15 cellular contexts compared by ENCODE assay signal in genomic region chr7:141699860-141700259, GRCh38. TPM values are rescaled to one million over a fixed set of nuclear protein-coding genes. Genes with fewer than 3 reads are reported as not detected.
DNase-seq lines count a peak whose midpoint lies in the region; ATAC-seq and TF ChIP-seq lines count a peak whose summit lies in the region.
"Had no signal": no experiment of that assay in that cellular context is flagged by ENCODE, and none has a peak within 500 bp of the region (broad histone marks: within the 10 kb centered on the region; RNA-seq: fewer than 3 reads in every experiment).

No MANE protein-coding gene starts in this region.

- H3K4me3 ChIP-seq in psoas muscle: no peak overlapping the region
- H3K4me3 ChIP-seq: MG63 had no signal

- H3K36me3 Mint-ChIP-seq in activated CD4-positive, alpha-beta T cell treated with anti-CD3 and anti-CD28 coated beads, Interleukin-2, amount 10 ng/mL, durations not matched to agents 7 days and 5 days (ENCODE audit: low read depth): peaks cover 1% of the 10 kb centered on the region
- H3K36me3 Mint-ChIP-seq in T-helper 17 cell (ENCODE audit: low read depth): peaks cover 2% of the 10 kb centered on the region
- peaks cover 27% of the 10 kb centered on the region for H3K36me3 Mint-ChIP-seq in dendritic cell treated with granulocyte-macrophage colony-stimulating factor and Interleukin-4, amounts not matched to agents 40 ng/mL and 50 ng/mL, for 4 days (ENCODE audit: low read depth)

- peaks cover 7% of the 10 kb centered on the region for H3K27me3 Mint-ChIP-seq in activated CD4-positive, alpha-beta T cell treated with anti-CD3 and anti-CD28 coated beads, Interleukin-2, amount 10 ng/mL, durations not matched to agents 7 days and 5 days
- no peaks in the 10 kb centered on the region for H3K27me3 Mint-ChIP-seq in T-helper 17 cell
- peaks cover 14% of the 10 kb centered on the region for H3K27me3 Mint-ChIP-seq in dendritic cell treated with granulocyte-macrophage colony-stimulating factor and Interleukin-4, amounts not matched to agents 40 ng/mL and 50 ng/mL, for 4 days

- H3K9me3 ChIP-seq in T-helper 17 cell (ENCODE audit: control insufficient read depth, low read length, poor library complexity, severe bottlenecking): no peaks in the 10 kb centered on the region
- no peaks in the 10 kb centered on the region for H3K9me3 ChIP-seq in psoas muscle
- H3K9me3 ChIP-seq: MG63, transverse colon had no signal

- H3K36me3 ChIP-seq in psoas muscle (ENCODE audit: insufficient read depth in 1 of 2, low read depth in 1 of 2): no peaks in the 10 kb centered on the region
- H3K36me3 ChIP-seq: MG63, transverse colon had no signal

- H3K27ac Mint-ChIP-seq in activated CD4-positive, alpha-beta T cell treated with anti-CD3 and anti-CD28 coated beads, Interleukin-2, amount 10 ng/mL, durations not matched to agents 7 days and 5 days: peak overlapping the region; percentile 83
- H3K27ac Mint-ChIP-seq in T-helper 17 cell: peak overlapping the region; percentile 97
- no peak overlapping the region for H3K27ac Mint-ChIP-seq in dendritic cell treated with granulocyte-macrophage colony-stimulating factor and Interleukin-4, amounts not matched to agents 40 ng/mL and 50 ng/mL, for 4 days

- H3K27me3 ChIP-seq in psoas muscle (ENCODE audit: insufficient read depth in 3 of 3, low read length in 2 of 3): no peaks in the 10 kb centered on the region
- H3K27me3 ChIP-seq: MG63, transverse colon had no signal

- H3K4me1 ChIP-seq in psoas muscle: peaks cover 11% of the 10 kb centered on the region

- no peak for DNase-seq in activated CD4-positive, alpha-beta T cell treated with anti-CD3 and anti-CD28 coated beads, Interleukin-2, amount 10 ng/mL, durations not matched to agents 7 days and 5 days
- no peak for DNase-seq in activated CD4-positive, alpha-beta T cell treated with anti-CD3 and anti-CD28 coated beads, Interleukin-2, amount 50 U/mL, for 48 hours
- DNase-seq in T-helper 17 cell: no peak
- no peak for DNase-seq in psoas muscle
- no peak for DNase-seq in anterior cingulate cortex (lab: John Stamatoyannopoulos, UW)
- no peak for DNase-seq in epidermal melanocyte (ENCODE audit: insufficient read length, low spot score)
- DNase-seq: MG63; NCI-H2081 treated with DMSO at 0.1 percent for 48 hours; NCI-H82; stimulated activated CD4-positive, alpha-beta T cell treated with anti-CD3 and anti-CD28 coated beads, Interleukin-12 subunit alpha, Interleukin-12 subunit beta, amount 100 ng/mL, for 4 hours; transverse colon had no signal

- WGBS in psoas muscle, 3 donors: 76 to 84% (median 80%) methylated on average over 3 of the region's 3 CpGs

- no peak for TF ChIP-seq CTCF in psoas muscle (IDR thresholded peaks at IDR 0.05)

- intact Hi-C loops in dendritic cell treated with granulocyte-macrophage colony-stimulating factor and Interleukin-4, amounts not matched to agents 40 ng/mL and 50 ng/mL, for 4 days (cut with micrococcal nuclease): loop anchor here (5.0 kb wide), 1 partner anchor 37 kb away; the partner anchor contains the start of gene SSBP1
- intact Hi-C loops in psoas muscle (cut with DNase I): no loop called here

- no peaks in the 10 kb centered on the region for H3K9me3 Mint-ChIP-seq in activated CD4-positive, alpha-beta T cell treated with anti-CD3 and anti-CD28 coated beads, Interleukin-2, amount 10 ng/mL, durations not matched to agents 7 days and 5 days
- H3K9me3 Mint-ChIP-seq in dendritic cell treated with granulocyte-macrophage colony-stimulating factor and Interleukin-4, amounts not matched to agents 40 ng/mL and 50 ng/mL, for 4 days: no peaks in the 10 kb centered on the region

- H3K4me3 Mint-ChIP-seq in activated CD4-positive, alpha-beta T cell treated with anti-CD3 and anti-CD28 coated beads, Interleukin-2, amount 10 ng/mL, durations not matched to agents 7 days and 5 days: peak overlapping the region; percentile 79
- peak overlapping the region; percentile 94 for H3K4me3 Mint-ChIP-seq in T-helper 17 cell
- H3K4me3 Mint-ChIP-seq in dendritic cell treated with granulocyte-macrophage colony-stimulating factor and Interleukin-4, amounts not matched to agents 40 ng/mL and 50 ng/mL, for 4 days: peak overlapping the region; percentile 77

- peak overlapping the region; percentile 73 for H3K27ac ChIP-seq in psoas muscle
- H3K27ac ChIP-seq: RWPE1 had no signal

- H3K4me1 Mint-ChIP-seq in activated CD4-positive, alpha-beta T cell treated with anti-CD3 and anti-CD28 coated beads, Interleukin-2, amount 10 ng/mL, durations not matched to agents 7 days and 5 days: peaks cover 34% of the 10 kb centered on the region
- H3K4me1 Mint-ChIP-seq in T-helper 17 cell: peaks cover 52% of the 10 kb centered on the region
- H3K4me1 Mint-ChIP-seq in dendritic cell treated with granulocyte-macrophage colony-stimulating factor and Interleukin-4, amounts not matched to agents 40 ng/mL and 50 ng/mL, for 4 days (ENCODE audit: low read depth): peaks cover 67% of the 10 kb centered on the region

- CTCF ChIA-PET in activated CD4-positive, alpha-beta T cell treated with anti-CD3 and anti-CD28 coated beads, Interleukin-2, amount 10 ng/mL, durations not matched to agents 7 days and 5 days (lab: Charles Lee): interaction anchor here (1.2 kb wide), 1 partner anchor 14 kb away, joined by 4 read pairs; no protein-coding TSS in a partner anchor

- ATAC-seq in T-helper 17 cell (no peak), psoas muscle (no peak), HG02885 (IDR thresholded peaks at IDR 0.05; ENCODE audit: poor library complexity, unreplicated experiment) (no peak)

- POLR2A ChIA-PET in activated CD4-positive, alpha-beta T cell treated with anti-CD3 and anti-CD28 coated beads, Interleukin-2, amount 10 ng/mL, durations not matched to agents 7 days and 5 days (lab: Charles Lee): no interaction called here

RNA-seq across cellular contexts. Expression of gene DENND11, which starts 2.1 kb away (rescaled TPM):
- total RNA-seq in activated CD4-positive, alpha-beta T cell treated with anti-CD3 and anti-CD28 coated beads, Interleukin-2, amount 10 ng/mL, durations not matched to agents 7 days and 5 days: 10 to 100 TPM; 24.0 to 28.9 TPM
- 10 to 100 TPM; 34.1 to 37.6 TPM for total RNA-seq in T-helper 17 cell
- total RNA-seq in psoas muscle: 1 to 10 TPM; 4.4 to 5.7 (median 5.0) TPM
- 1 to 10 TPM; 1.7 to 4.2 (median 2.3) TPM for polyA plus RNA-seq in psoas muscle

RNA-seq across cellular contexts. Expression of gene WEE2, which starts 8.3 kb away (rescaled TPM):
- total RNA-seq in activated CD4-positive, alpha-beta T cell treated with anti-CD3 and anti-CD28 coated beads, Interleukin-2, amount 10 ng/mL, durations not matched to agents 7 days and 5 days: not detected
- not detected for total RNA-seq in T-helper 17 cell
- total RNA-seq in psoas muscle: not detected
- not detected for polyA plus RNA-seq in psoas muscle
- total RNA-seq: activated CD8-positive, alpha-beta memory T cell treated with anti-CD3 and anti-CD28 coated beads for 36 hours; transverse colon had no signal

RNA-seq across cellular contexts. Expression of gene SSBP1, which starts 38.3 kb away (rescaled TPM):
- total RNA-seq in activated CD4-positive, alpha-beta T cell treated with anti-CD3 and anti-CD28 coated beads, Interleukin-2, amount 10 ng/mL, durations not matched to agents 7 days and 5 days: 100 to 1,000 TPM; 109 to 127 TPM
- total RNA-seq in T-helper 17 cell (10 to 100 TPM; 81.3 to 91.3 TPM), psoas muscle (100 to 1,000 TPM in 1 of 4 donors, 10 to 100 TPM in 3; 61.3 to 112 (median 86.8) TPM)
- polyA plus RNA-seq in psoas muscle: 100 to 1,000 TPM; 154 to 272 (median 214) TPM
